ENCODE assay signal across 8 cellular contexts in genomic region chr10:124736491-124737136, GRCh38. TPM values are rescaled to one million over a fixed set of nuclear protein-coding genes. Genes with fewer than 3 reads are reported as not detected.
A peak's percentile ranks its signal among the peaks of the same experiment; 100 is the strongest.
DNase-seq lines count a peak whose midpoint lies in the region; ATAC-seq, FAIRE-seq and TF ChIP-seq lines count a peak whose summit lies in the region.

No MANE protein-coding gene starts in this region.

- POLR2A ChIA-PET in IMR-90 (lab: Charles Lee; ENCODE audit: unreplicated experiment) = no interaction called here

- in situ Hi-C loops in IMR-90 (cut with MboI; ENCODE audit: low sequenced_read_pairs) = no loop called here
- in situ Hi-C loops in brain microvascular endothelial cell (cut with HindIII; ENCODE audit: low pct_ligation_motif_present, low sequenced_read_pairs) = no loop called here
- in situ Hi-C loops in HAP-1 (cut with MboI; ENCODE audit: low sequenced_read_pairs) = no loop called here

- H2BK120ac ChIP-seq in IMR-90 (ENCODE audit: low read depth, low read length) = no peak overlapping the region

- H2AK9ac ChIP-seq in IMR-90 (replicated peaks; ENCODE audit: low read depth, low read length, poor library complexity) = no peak overlapping the region

- H2BK15ac ChIP-seq in IMR-90 (ENCODE audit: low read depth, low read length) = no peak overlapping the region

- no peak overlapping the region for H3K4me3 ChIP-seq in IMR-90 (ENCODE audit: insufficient read depth, low read depth, low read length)
- no peak overlapping the region for H3K4me3 ChIP-seq in brain microvascular endothelial cell (ENCODE audit: low read depth, low read length)
- H3K4me3 ChIP-seq in kidney (ENCODE audit: low read length in 2 of 2) = peak overlapping the region in 1 of 2 donors; percentile 26
- H3K4me3 ChIP-seq in HAP-1 = no peak overlapping the region

- H3K9me1 ChIP-seq in IMR-90 (ENCODE audit: insufficient read depth, low read length) = peaks cover 4% of the 10 kb centered on the region; the same call in 1 of the 2 replicates

- H3K9me3 ChIP-seq in IMR-90 (ENCODE audit: control insufficient read depth, insufficient read depth, low read length) (no peaks in the 10 kb centered on the region), kidney (ENCODE audit: control insufficient read depth in 1 of 2, low read length in 2 of 2) (no peaks in the 10 kb centered on the region), HAP-1 (no peaks in the 10 kb centered on the region)

- H3K56ac ChIP-seq in IMR-90 (ENCODE audit: extremely low read depth, insufficient read depth, low read length) = no peak overlapping the region

- TF ChIP-seq RAD21 in IMR-90 (IDR thresholded peaks at IDR 0.05; ENCODE audit: low read length) = no peak

- H3K4me2 ChIP-seq in IMR-90 (ENCODE audit: low read depth, low read length) = no peak overlapping the region; the same call in 1 of the 2 replicates

- H3K27ac ChIP-seq in IMR-90 (ENCODE audit: insufficient read depth, low read length) (no peak overlapping the region), brain microvascular endothelial cell (no peak overlapping the region), kidney (ENCODE audit: low read depth in 2 of 2, low read length in 2 of 2) (peak overlapping the region; percentile 86 to 95)

- H3K4me1 ChIP-seq in IMR-90 (ENCODE audit: control insufficient read depth, insufficient read depth, low read length) (peaks cover 22% of the 10 kb centered on the region), kidney (ENCODE audit: control insufficient read depth in 1 of 2, insufficient read depth in 1 of 2, low read depth in 1 of 2, low read length in 2 of 2) (peaks cover 90 to 94% of the 10 kb centered on the region in 2 donors), HAP-1 (peaks cover 21% of the 10 kb centered on the region)

- no peak overlapping the region for H4K5ac ChIP-seq in IMR-90 (ENCODE audit: low read depth, low read length)

- peak; percentile 82 for DNase-seq in IMR-90
- DNase-seq in brain microvascular endothelial cell = peak; percentile 26
- peak; percentile 96 for DNase-seq in kidney
- DNase-seq in stimulated activated CD8-positive, alpha-beta memory T cell treated with anti-CD3 and anti-CD28 coated beads, Interleukin-4, amount 100 ng/mL, for 48 hours = peak; percentile 20
- DNase-seq in NCI-H128 (lab: John Stamatoyannopoulos, UW; ENCODE audit: unreplicated experiment) = no peak
- DNase-seq in NCI-H1105 treated with DMSO at 0.1 percent for 48 hours (lab: John Stamatoyannopoulos, UW) = no peak
- no peak for DNase-seq in HAP-1 (ENCODE audit: low spot score in 2 of 2)

- no peak overlapping the region for H4K91ac ChIP-seq in IMR-90 (ENCODE audit: insufficient read depth, low read depth, low read length)

- TF ChIP-seq POLR2A in IMR-90 (IDR thresholded peaks at IDR 0.05; ENCODE audit: low read depth, low read length) = no peak

- intact Hi-C loops in IMR-90 (cut with micrococcal nuclease) = no loop called here
- intact Hi-C loops in kidney (cut with DNase I) = no loop called here

- H4K20me1 ChIP-seq in IMR-90 (ENCODE audit: insufficient read depth, low read length) = peaks cover 22% of the 10 kb centered on the region

- dilution Hi-C loops in IMR-90 (cut with HindIII; ENCODE audit: low sequenced_read_pairs, unreplicated experiment) = no loop called here

- H2BK20ac ChIP-seq in IMR-90 (ENCODE audit: low read depth, low read length) = no peak overlapping the region

- peaks cover 3 to 50% of the 10 kb centered on the region in 2 experiments for H3K79me1 ChIP-seq in IMR-90 (ENCODE audit: low read depth in 1 of 2, low read length in 2 of 2)

- BruUV-seq in IMR-90 (replicated peaks; lab: Mats Ljungman, UMichigan) = no TSS peak

- TF ChIP-seq CTCF in IMR-90 (conservative IDR thresholded peaks at IDR 0.05; ENCODE audit: low read depth, low read length) (no peak), brain microvascular endothelial cell (IDR thresholded peaks at IDR 0.05; ENCODE audit: low read depth, low read length, missing control alignments) (no peak), kidney (IDR thresholded peaks at IDR 0.05; ENCODE audit: borderline replicate concordance, extremely low read depth, insufficient read depth) (no peak)

- H3K27me3 ChIP-seq in IMR-90 (ENCODE audit: control insufficient read depth, insufficient read depth, low read length) (no peaks in the 10 kb centered on the region), brain microvascular endothelial cell (replicated peaks) (no peaks in the 10 kb centered on the region), HAP-1 (ENCODE audit: low read depth) (no peaks in the 10 kb centered on the region)

- H3K36me3 ChIP-seq in IMR-90 (ENCODE audit: control insufficient read depth, insufficient read depth, low read length) = 0 out of 2 replicates have a peak, but pooled peaks cover 1% of the 10 kb centered on the region
- H3K36me3 ChIP-seq in brain microvascular endothelial cell (replicated peaks) = no peaks in the 10 kb centered on the region
- H3K36me3 ChIP-seq in kidney (ENCODE audit: control insufficient read depth in 1 of 2, insufficient read depth in 2 of 2, low read length in 2 of 2) = no peaks in the 10 kb centered on the region
- peaks cover 6% of the 10 kb centered on the region; the same call in 1 of the 2 replicates for H3K36me3 ChIP-seq in HAP-1 (replicated peaks)

- H4K8ac ChIP-seq in IMR-90 (ENCODE audit: low read depth in 2 of 2, low read length in 2 of 2) = no peak overlapping the region

- FAIRE-seq in kidney (lab: Jason Lieb, UNC) = no peak

- H3K4ac ChIP-seq in IMR-90 (ENCODE audit: low read depth, low read length) = no peak overlapping the region

- H2AFZ ChIP-seq in IMR-90 (replicated peaks; ENCODE audit: low read length, poor library complexity) = peak overlapping the region; percentile 47

- H3K23ac ChIP-seq in IMR-90 (ENCODE audit: low read depth, low read length) = no peak overlapping the region

- CTCF ChIA-PET in IMR-90 (lab: Yijun Ruan, JAX) = no interaction called here

- H3K18ac ChIP-seq in IMR-90 (ENCODE audit: low read depth, low read length) = no peak overlapping the region

- H2BK5ac ChIP-seq in IMR-90 (ENCODE audit: low read depth, low read length, poor library complexity, severe bottlenecking) = no peak overlapping the region

- no peak overlapping the region for H2AK5ac ChIP-seq in IMR-90 (ENCODE audit: low read depth, low read length)

- H3K9ac ChIP-seq in IMR-90 (ENCODE audit: low read depth, low read length) (no peak overlapping the region), kidney (ENCODE audit: low read length in 2 of 2) (peak overlapping the region in 1 of 2 donors; percentile 72)

- peak; percentile 78 for ATAC-seq in IMR-90 (ENCODE audit: low read depth)
- ATAC-seq in HG02678 (IDR thresholded peaks at IDR 0.05; ENCODE audit: unreplicated experiment) = no peak

- H3K14ac ChIP-seq in IMR-90 (replicated peaks; ENCODE audit: low read depth, low read length) = no peak overlapping the region

- 56% methylated on average over 6 of the region's 11 CpGs; no CpG with 5 or more reads in 1 of the 2 experiments for WGBS in IMR-90 (ENCODE audit: extremely low coverage in 2 of 2, insufficient read length in 1 of 2), 2 experiments

TF ChIP-seq in IMR-90, 13 proteins besides CTCF, POLR2A, EP300 and RAD21:
- TF ChIP-seq MAZ (IDR thresholded peaks at IDR 0.05; ENCODE audit: borderline replicate concordance, low read depth, low read length) (peak; percentile 60; the same call in 1 of the 2 replicates), NFE2L2 (IDR thresholded peaks at IDR 0.05; ENCODE audit: low read depth, low read length) (no peak)
- TF ChIP-seq, protein P1, sequence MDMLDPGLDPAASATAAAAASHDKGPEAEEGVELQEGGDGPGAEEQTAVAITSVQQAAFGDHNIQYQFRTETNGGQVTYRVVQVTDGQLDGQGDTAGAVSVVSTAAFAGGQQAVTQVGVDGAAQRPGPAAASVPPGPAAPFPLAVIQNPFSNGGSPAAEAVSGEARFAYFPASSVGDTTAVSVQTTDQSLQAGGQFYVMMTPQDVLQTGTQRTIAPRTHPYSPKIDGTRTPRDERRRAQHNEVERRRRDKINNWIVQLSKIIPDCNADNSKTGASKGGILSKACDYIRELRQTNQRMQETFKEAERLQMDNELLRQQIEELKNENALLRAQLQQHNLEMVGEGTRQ (IDR thresholded peaks at IDR 0.05; ENCODE audit: low read depth, low read length) = no peak

RNA-seq across cellular contexts. Expression of gene FAM53B, which starts 7.6 kb away (rescaled TPM):
- total RNA-seq in IMR-90 (2012; rRNA removed) = 5.3 and 5.7 TPM in 2 replicates
- 3.8 and 5.0 TPM in 2 replicates for polyA plus RNA-seq in IMR-90 (2012; rRNA removed)
- polyA plus RNA-seq in IMR-90 (2012; cell fraction: cytosol; rRNA removed) = 2.5 and 4.1 TPM in 2 replicates
- polyA plus RNA-seq in IMR-90 (2012; cell fraction: nucleus; rRNA removed; ENCODE audit: low replicate concordance) = 7.0 and 12.4 TPM in 2 replicates
- total RNA-seq in kidney = 30.0 TPM
- 11.8 TPM for polyA plus RNA-seq in kidney (ENCODE audit: insufficient read depth, low read depth, low replicate concordance)

RNA-seq across cellular contexts. Expression of gene EEF1AKMT2, which starts 55.1 kb away (rescaled TPM):
- total RNA-seq in IMR-90 (2012; rRNA removed) (9.7 and 22.8 TPM in 2 replicates), kidney (18.0 TPM)
- polyA plus RNA-seq in IMR-90 (2012; rRNA removed) (9.5 and 12.7 TPM in 2 replicates), kidney (ENCODE audit: insufficient read depth, low read depth, low replicate concordance) (20.5 TPM)
- polyA plus RNA-seq in IMR-90 (2012; cell fraction: cytosol; rRNA removed) = 3.4 and 3.9 TPM in 2 replicates
- polyA plus RNA-seq in IMR-90 (2012; cell fraction: nucleus; rRNA removed; ENCODE audit: low replicate concordance) = 1.3 and 13.1 TPM in 2 replicates

Comparison
In these comparisons a context has a peak if more than half of its experiments do, and no peak if none do; other contexts are left out.
1. DNase-seq: peak in IMR-90 (single experiment), brain microvascular endothelial cell (single experiment), kidney (single experiment) and stimulated activated CD8-positive, alpha-beta memory T cell treated with anti-CD3 and anti-CD28 coated beads, Interleukin-4, amount 100 ng/mL, for 48 hours (single experiment); none in NCI-H128 (single experiment), NCI-H1105 treated with DMSO at 0.1 percent for 48 hours (single experiment) and HAP-1 (0 of 2).
2. H3K27ac ChIP-seq: peak in kidney (2 of 2); none in IMR-90 (single experiment) and brain microvascular endothelial cell (single experiment).